ENCODE assay signal across 20 cellular contexts in the genomic region with DNA sequence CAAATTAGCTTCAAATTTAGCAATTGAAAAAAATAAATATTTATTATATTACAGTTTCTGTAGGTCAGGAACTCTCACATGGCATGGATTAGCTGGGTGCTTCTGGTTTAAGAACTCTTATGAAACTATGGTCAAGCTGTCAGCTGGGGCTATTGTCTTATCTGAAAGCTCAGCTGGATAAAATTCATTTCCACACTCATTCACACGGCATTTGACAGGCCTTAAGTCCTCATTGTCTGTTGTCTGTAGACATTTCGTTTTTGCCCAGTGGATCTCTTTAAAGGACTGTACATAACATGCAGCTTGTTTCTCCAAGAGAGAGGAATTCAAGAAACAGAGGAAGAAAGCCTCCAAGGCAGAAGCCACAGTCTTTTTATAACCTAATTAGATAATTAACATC.
"Had no signal": no experiment of that assay in that cellular context is flagged by ENCODE, and none has a peak within 500 bp of the region (broad histone marks: within the 10 kb centered on the region; RNA-seq: fewer than 3 reads in every experiment).

No MANE protein-coding gene starts in this region.

- ATAC-seq: foreskin keratinocyte, left cardiac atrium, left ventricle myocardium superior, psoas muscle, right lobe of liver had no signal

- H3K4me3 ChIP-seq: esophagus muscularis mucosa, hepatocyte, lung, psoas muscle, right lobe of liver, stomach, thoracic aorta, transverse colon had no signal

- H3K36me3 ChIP-seq: esophagus muscularis mucosa, right lobe of liver, stomach, thoracic aorta, transverse colon had no signal

- H3K4me2 ChIP-seq: hepatocyte had no signal

- H2AFZ ChIP-seq: hepatocyte had no signal

- H3K79me2 ChIP-seq: hepatocyte had no signal

- H3K27ac ChIP-seq: epithelial cell of prostate, esophagus muscularis mucosa, foreskin keratinocyte, hepatocyte, psoas muscle, right lobe of liver, stomach, thoracic aorta, transverse colon had no signal

- H3K27me3 ChIP-seq: esophagus muscularis mucosa, foreskin keratinocyte, hepatocyte, right lobe of liver, stomach, transverse colon had no signal

- DNase-seq: effector memory CD4-positive, alpha-beta T cell; foreskin keratinocyte; head of caudate nucleus; kidney; left cardiac atrium; left ventricle myocardium superior; mesenchymal stem cell; midbrain; psoas muscle; retina; right lobe of liver; stimulated activated naive CD4-positive, alpha-beta T cell; stomach; substantia nigra; transverse colon had no signal

- H3K9me3 ChIP-seq: esophagus muscularis mucosa, psoas muscle, right lobe of liver, stomach, thoracic aorta, transverse colon had no signal

- H3K4me1 ChIP-seq: esophagus muscularis mucosa, foreskin keratinocyte, psoas muscle, right lobe of liver, stomach, transverse colon had no signal
